In genomic region chr17:4381690-4382671, GRCh38 we compare ENCODE assay signal across 1 cellular context.
TF ChIP-seq lines count a peak whose summit lies in the region.

No MANE protein-coding gene starts in this region.

TF ChIP-seq in A549, 52 proteins besides CTCF, POLR2A, EP300 and RAD21:
- TF ChIP-seq ATOH8 (CRISPR knock-in tag; IDR thresholded peaks at IDR 0.05; ENCODE audit: low read depth) (no peak), ESRRA (IDR thresholded peaks at IDR 0.05; ENCODE audit: borderline replicate concordance, low read length) (no peak), RARB (CRISPR knock-in tag; IDR thresholded peaks at IDR 0.05) (no peak), BHLHE40 (IDR thresholded peaks at IDR 0.05; ENCODE audit: low read depth, low read length) (no peak), RNF2 (IDR thresholded peaks at IDR 0.05; ENCODE audit: borderline replicate concordance, low read depth) (no peak), ZFP36 (IDR thresholded peaks at IDR 0.05; ENCODE audit: borderline replicate concordance, partially characterized antibody) (no peak), SREBF2 (IDR thresholded peaks at IDR 0.05) (no peak), CHD4 (IDR thresholded peaks at IDR 0.05; ENCODE audit: borderline replicate concordance) (no peak), NFE2L2 (conservative IDR thresholded peaks at IDR 0.05; ENCODE audit: low read length) (no peak), KDM1A (IDR thresholded peaks at IDR 0.05; ENCODE audit: low read depth) (no peak), FOXS1 (CRISPR knock-in tag; IDR thresholded peaks at IDR 0.05) (no peak), HDAC2 (IDR thresholded peaks at IDR 0.05) (no peak), FOSB (CRISPR knock-in tag; IDR thresholded peaks at IDR 0.05) (no peak), KDM5A (IDR thresholded peaks at IDR 0.05) (no peak), CHD2 (IDR thresholded peaks at IDR 0.05; ENCODE audit: low read length, partially characterized antibody) (no peak), CBX2 (IDR thresholded peaks at IDR 0.05; ENCODE audit: borderline replicate concordance, low read depth) (no peak), NPAS2 (CRISPR knock-in tag; IDR thresholded peaks at IDR 0.05; ENCODE audit: borderline replicate concordance) (no peak), MYC (IDR thresholded peaks at IDR 0.05; ENCODE audit: borderline replicate concordance, low read length) (no peak)
